Comparison of ENCODE assay signal across 14 cellular contexts in the genomic region with DNA sequence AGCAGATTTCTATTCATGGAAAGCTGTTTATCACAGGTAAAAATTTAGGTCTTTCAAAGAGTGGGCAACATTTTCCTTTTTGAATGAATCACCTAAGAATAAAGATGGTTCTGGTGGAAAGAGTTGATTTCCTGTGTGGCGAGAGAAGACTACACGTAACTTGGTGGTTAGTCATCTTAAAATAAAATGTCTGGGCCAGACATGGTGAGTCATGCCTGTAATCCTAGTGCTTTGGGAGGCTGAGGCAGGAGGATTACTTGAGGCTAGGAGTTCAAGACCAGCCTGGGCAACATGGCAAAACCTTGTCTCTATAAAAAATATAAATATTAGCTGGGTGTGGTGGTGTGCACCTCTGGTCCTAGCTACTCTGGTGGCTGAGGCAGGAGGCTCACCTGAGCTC.
DNase-seq lines count a peak whose midpoint lies in the region; ATAC-seq, FAIRE-seq and TF ChIP-seq lines count a peak whose summit lies in the region.
"Had no signal": no experiment of that assay in that cellular context is flagged by ENCODE, and none has a peak within 500 bp of the region (broad histone marks: within the 10 kb centered on the region; RNA-seq: fewer than 3 reads in every experiment).

No MANE protein-coding gene starts in this region.

- FAIRE-seq in keratinocyte (lab: Jason Lieb, UNC) (peak; percentile 36), frontal cortex (lab: Jason Lieb, UNC) (no peak)

- no peaks in the 10 kb centered on the region for H3K36me3 ChIP-seq in keratinocyte (ENCODE audit: control insufficient read depth in 2 of 2, extremely low read depth in 1 of 2, insufficient read depth in 2 of 2, low read length in 2 of 2)
- H3K36me3 ChIP-seq in esophagus muscularis mucosa, result no peaks in the 10 kb centered on the region
- H3K36me3 ChIP-seq: Peyer's patch had no signal

- H3K27ac ChIP-seq in keratinocyte (ENCODE audit: control insufficient read depth, insufficient read depth, low read length), result no peak overlapping the region
- no peak overlapping the region for H3K27ac ChIP-seq in esophagus muscularis mucosa (replicated peaks in 1 of 4)
- H3K27ac ChIP-seq: dorsolateral prefrontal cortex, Peyer's patch, psoas muscle had no signal

- intact Hi-C loops in esophagus muscularis mucosa (cut with DNase I), result no loop called here

- H3K9me3 Mint-ChIP-seq in activated T-helper 17 cell treated with anti-CD3 and anti-CD28 coated beads, Interleukin-2, amount 50 U/mL, for 72 hours, result no peaks in the 10 kb centered on the region
- H3K9me3 Mint-ChIP-seq: stimulated activated memory B cell treated with anti-CD40 and anti-IgM and Interleukin-4, amounts not matched to agents 10 μg/mL and 1 μg/mL and 100 μg/mL, for 72 hours had no signal

- H3K27ac Mint-ChIP-seq in activated T-helper 17 cell treated with anti-CD3 and anti-CD28 coated beads, Interleukin-2, amount 50 U/mL, for 72 hours, result peak overlapping the region; percentile 47
- H3K27ac Mint-ChIP-seq: stimulated activated memory B cell treated with anti-CD40 and anti-IgM and Interleukin-4, amounts not matched to agents 10 μg/mL and 1 μg/mL and 100 μg/mL, for 72 hours had no signal

- no peaks in the 10 kb centered on the region for H3K79me2 ChIP-seq in keratinocyte (ENCODE audit: control insufficient read depth, insufficient read depth, low read length)

- no peak overlapping the region for H3K4me3 Mint-ChIP-seq in activated T-helper 17 cell treated with anti-CD3 and anti-CD28 coated beads, Interleukin-2, amount 50 U/mL, for 72 hours
- H3K4me3 Mint-ChIP-seq: CD8-positive, alpha-beta memory T cell; stimulated activated memory B cell treated with anti-CD40 and anti-IgM and Interleukin-4, amounts not matched to agents 10 μg/mL and 1 μg/mL and 100 μg/mL, for 72 hours had no signal

- H3K4me3 ChIP-seq in keratinocyte (ENCODE audit: control insufficient read depth in 2 of 3, extremely low read depth in 1 of 3, insufficient read depth in 2 of 3, low read depth in 1 of 3, low read length in 3 of 3) (no peak overlapping the region), esophagus muscularis mucosa (no peak overlapping the region)
- H3K4me3 ChIP-seq: dorsolateral prefrontal cortex, Peyer's patch, psoas muscle had no signal

- H3K27me3 ChIP-seq in keratinocyte (ENCODE audit: control insufficient read depth, extremely low read depth, insufficient read depth, low read length), result no peaks in the 10 kb centered on the region
- H3K27me3 ChIP-seq in esophagus muscularis mucosa, result no peaks in the 10 kb centered on the region
- H3K27me3 ChIP-seq: dorsolateral prefrontal cortex, Peyer's patch had no signal

- H3K27me3 Mint-ChIP-seq in activated T-helper 17 cell treated with anti-CD3 and anti-CD28 coated beads, Interleukin-2, amount 50 U/mL, for 72 hours, result no peaks in the 10 kb centered on the region
- H3K27me3 Mint-ChIP-seq: CD8-positive, alpha-beta memory T cell; stimulated activated memory B cell treated with anti-CD40 and anti-IgM and Interleukin-4, amounts not matched to agents 10 μg/mL and 1 μg/mL and 100 μg/mL, for 72 hours had no signal

- H3K9me3 ChIP-seq in keratinocyte (ENCODE audit: control insufficient read depth, low read depth, low read length) (no peaks in the 10 kb centered on the region), esophagus muscularis mucosa (no peaks in the 10 kb centered on the region)
- H3K9me3 ChIP-seq: Peyer's patch, psoas muscle had no signal

- H4K20me1 ChIP-seq in keratinocyte (ENCODE audit: control insufficient read depth, extremely low read depth, insufficient read depth, low read length), result no peaks in the 10 kb centered on the region

- no peaks in the 10 kb centered on the region for H3K9me1 ChIP-seq in keratinocyte (ENCODE audit: control insufficient read depth, extremely low read depth, insufficient read depth, low read length)

- no peak overlapping the region for H2AFZ ChIP-seq in keratinocyte (ENCODE audit: control insufficient read depth, low read length)

- peaks cover 6% of the 10 kb centered on the region for H3K4me1 Mint-ChIP-seq in activated T-helper 17 cell treated with anti-CD3 and anti-CD28 coated beads, Interleukin-2, amount 50 U/mL, for 72 hours

- TF ChIP-seq POLR2A in esophagus muscularis mucosa (IDR thresholded peaks at IDR 0.05; ENCODE audit: low read depth), result no peak

- WGBS in esophagus muscularis mucosa, result 70% methylated on average over 2 of the region's 2 CpGs

- no peaks in the 10 kb centered on the region for H3K4me1 ChIP-seq in keratinocyte (ENCODE audit: control insufficient read depth, extremely low read depth, insufficient read depth, low read length)
- peaks cover 0 to 21% (median 16%) of the 10 kb centered on the region in 4 donors for H3K4me1 ChIP-seq in esophagus muscularis mucosa
- H3K4me1 ChIP-seq: Peyer's patch, psoas muscle had no signal

- peak; percentile 94 for ATAC-seq in activated T-helper 17 cell treated with anti-CD3 and anti-CD28 coated beads, Interleukin-2, amount 50 U/mL, for 72 hours (replicated peaks)
- ATAC-seq in HG03108 (IDR thresholded peaks at IDR 0.05; ENCODE audit: unreplicated experiment), result no peak
- ATAC-seq: psoas muscle; stimulated activated memory B cell treated with anti-CD40 and anti-IgM and Interleukin-4, amounts not matched to agents 10 μg/mL and 1 μg/mL and 100 μg/mL, for 72 hours had no signal

- peak; percentile 90 for DNase-seq in A172 (ENCODE audit: low spot score)
- peak; percentile 17 for DNase-seq in HK-2 (ENCODE audit: unreplicated experiment)
- DNase-seq in keratinocyte (ENCODE audit: low read depth, low spot score), result no peak
- no peak for DNase-seq in esophagus muscularis mucosa (ENCODE audit: extremely low spot score)
- no peak for DNase-seq in NCI-H82 treated with DMSO at 0.1 percent for 48 hours (lab: John Stamatoyannopoulos, UW; ENCODE audit: unreplicated experiment)
- no peak for DNase-seq in frontal cortex (ENCODE audit: low spot score in 2 of 2)
- DNase-seq: dorsolateral prefrontal cortex, NCI-H1417 treated with DMSO at 0.1 percent for 48 hours, Peyer's patch, psoas muscle had no signal

- no peak overlapping the region for H3K4me2 ChIP-seq in keratinocyte (ENCODE audit: control insufficient read depth, extremely low read depth, insufficient read depth, low read depth, low read length)

- H3K36me3 Mint-ChIP-seq in activated T-helper 17 cell treated with anti-CD3 and anti-CD28 coated beads, Interleukin-2, amount 50 U/mL, for 72 hours (ENCODE audit: low read depth), result no peaks in the 10 kb centered on the region

- TF ChIP-seq CTCF in keratinocyte (optimal IDR thresholded peaks at IDR 0.05 in 1 of 3, IDR thresholded peaks at IDR 0.05 in 1 of 3, conservative IDR thresholded peaks at IDR 0.05 in 1 of 3; ENCODE audit: extremely low read depth in 1 of 3, insufficient read depth in 2 of 3, low read length in 3 of 3), result no peak
- no peak for TF ChIP-seq CTCF in esophagus muscularis mucosa (IDR thresholded peaks at IDR 0.05)

- dilution Hi-C loops in keratinocyte (cut with MboI; ENCODE audit: extremely low pct_ligation_motif_present, low sequenced_read_pairs), result no loop called here

- H3K9ac ChIP-seq in keratinocyte (ENCODE audit: control insufficient read depth, extremely low read depth, insufficient read depth, low read length), result no peak overlapping the region

- TF ChIP-seq EP300 in esophagus muscularis mucosa (IDR thresholded peaks at IDR 0.05), result no peak

Comparison
In these comparisons a context has a peak if more than half of its experiments do, and no peak if none do; other contexts are left out.
1. DNase-seq: peak in A172 (single experiment) and HK-2 (single experiment); none in keratinocyte (single experiment), esophagus muscularis mucosa (single experiment), NCI-H82 treated with DMSO at 0.1 percent for 48 hours (single experiment) and frontal cortex (0 of 2).